8 cellular contexts compared by ENCODE assay signal in genomic region chr7:131109757-131110293, GRCh38.
DNase-seq lines count a peak whose midpoint lies in the region; ATAC-seq and TF ChIP-seq lines count a peak whose summit lies in the region.

No MANE protein-coding gene starts in this region.

- H2AFZ ChIP-seq in neural progenitor cell (replicated peaks) = peak overlapping the region; percentile 97

- ATAC-seq in GM18498 (IDR thresholded peaks at IDR 0.05; ENCODE audit: unreplicated experiment) = peak; percentile 17

- H3K27me3 Mint-ChIP-seq in neural progenitor cell (ENCODE audit: insufficient read depth, low read depth) = peaks cover 27% of the 10 kb centered on the region

- H3K9me3 Mint-ChIP-seq in neural progenitor cell = no peaks in the 10 kb centered on the region

- H3K9ac ChIP-seq in HUES64 (ENCODE audit: low read depth, low read length) = peak overlapping the region; percentile 90
- no peak overlapping the region for H3K9ac ChIP-seq in neural progenitor cell

- H4K20me1 ChIP-seq in neural progenitor cell (ENCODE audit: low read depth) = no peaks in the 10 kb centered on the region

- peak overlapping the region; percentile 87 for H3K4me3 Mint-ChIP-seq in neural progenitor cell

- TF ChIP-seq CTCF in foreskin fibroblast (IDR thresholded peaks at IDR 0.05; ENCODE audit: low read depth, low read length) = no peak
- TF ChIP-seq CTCF in neural progenitor cell (IDR thresholded peaks at IDR 0.05) = no peak

- H3K27ac ChIP-seq in HUES64 (ENCODE audit: low read depth, low read length) (peak overlapping the region; percentile 92), neural progenitor cell (no peak overlapping the region)

- H3K27ac Mint-ChIP-seq in neural progenitor cell = no peak overlapping the region

- H3K36me3 ChIP-seq in HUES64 (ENCODE audit: insufficient read depth, low read length) = no peaks in the 10 kb centered on the region
- no peaks in the 10 kb centered on the region for H3K36me3 ChIP-seq in neural progenitor cell

- WGBS in HUES64 = under 1% methylated on average over 37 of the region's 37 CpGs

- H3K79me2 ChIP-seq in neural progenitor cell (ENCODE audit: low read depth) = no peaks in the 10 kb centered on the region

- peaks cover 30% of the 10 kb centered on the region for H3F3A ChIP-seq in neural progenitor cell (ENCODE audit: low read depth)

- H3K9me3 ChIP-seq in HUES64 (ENCODE audit: insufficient read depth, low read depth, low read length) (no peaks in the 10 kb centered on the region), neural progenitor cell (ENCODE audit: low read depth) (no peaks in the 10 kb centered on the region)

- DNase-seq in 8988T (peak; percentile 46), RKO (ENCODE audit: low spot score) (peak; percentile 88), foreskin fibroblast (peak; percentile 79 to 95), neural progenitor cell (ENCODE audit: low spot score) (peak; percentile 89), superior temporal gyrus (ENCODE audit: extremely low spot score) (peak; percentile 58)
- DNase-seq in activated gamma-delta T cell treated with anti-CD3 and anti-CD28 coated beads, Interleukin-2, amount 50 U/mL, for 16 hours (ENCODE audit: low read depth) = peak; percentile 62

- H3K36me3 Mint-ChIP-seq in neural progenitor cell = no peaks in the 10 kb centered on the region

- H3K4me3 ChIP-seq in HUES64 (ENCODE audit: low read length) (peak overlapping the region; percentile 76), foreskin fibroblast (ENCODE audit: low read depth in 1 of 2, low read length in 2 of 2) (peak overlapping the region; percentile 89 to 96), neural progenitor cell (peak overlapping the region; percentile 65)

- H3K27me3 ChIP-seq in HUES64 (ENCODE audit: insufficient read depth, low read length) (peaks cover 36% of the 10 kb centered on the region), neural progenitor cell (peaks cover 55% of the 10 kb centered on the region)

- H3K4me1 ChIP-seq in HUES64 (ENCODE audit: insufficient read depth, low read length) (peaks cover 28% of the 10 kb centered on the region), neural progenitor cell (peaks cover 26% of the 10 kb centered on the region)

- peaks cover 31% of the 10 kb centered on the region for H3K4me1 Mint-ChIP-seq in neural progenitor cell

- H3K4me2 ChIP-seq in neural progenitor cell = peak overlapping the region; percentile 97
